ENCODE assay signal across 19 cellular contexts in the genomic region with DNA sequence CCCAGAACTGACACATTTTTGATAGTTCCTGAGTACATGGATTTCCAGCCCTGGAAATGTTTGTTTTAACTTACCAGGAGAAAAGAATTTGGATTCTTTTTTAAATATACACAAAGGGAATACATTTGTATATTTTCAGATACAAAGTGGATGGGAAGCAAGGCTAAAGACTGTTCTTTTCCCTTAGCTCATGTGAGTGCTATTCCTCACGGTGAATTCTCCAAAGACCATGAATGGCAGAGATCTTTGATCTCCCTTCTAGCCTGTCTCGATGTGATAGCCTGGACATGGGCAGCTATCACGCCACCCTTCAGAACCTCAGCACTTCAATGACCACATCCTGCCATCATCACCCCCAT.
"Had no signal": no experiment of that assay in that cellular context is flagged by ENCODE, and none has a peak within 500 bp of the region (broad histone marks: within the 10 kb centered on the region; RNA-seq: fewer than 3 reads in every experiment).

No MANE protein-coding gene starts in this region.

- ATAC-seq: activated CD8-positive, alpha-beta T cell treated with anti-CD3 and anti-CD28 coated beads, Interleukin-2, amount 10 ng/mL, durations not matched to agents 7 days and 5 days; activated T-cell treated with anti-CD3 and anti-CD28 coated beads, Interleukin-2, amount 50 U/mL, for 72 hours; lower lobe of right lung had no signal

- H3K4me3 ChIP-seq: colonic mucosa, esophagus squamous epithelium, lower lobe of right lung, tibial artery, vagina had no signal

- H3K27ac ChIP-seq: colonic mucosa, esophagus squamous epithelium, lower lobe of right lung, tibial artery, vagina had no signal

- H3K36me3 ChIP-seq: colonic mucosa, esophagus squamous epithelium, lower lobe of right lung, tibial artery, vagina had no signal

- H3K27ac Mint-ChIP-seq: activated B cell treated with CpG ODN at 0.5 μM for 24 hours; activated CD8-positive, alpha-beta T cell treated with anti-CD3 and anti-CD28 coated beads, Interleukin-2, amount 10 ng/mL, durations not matched to agents 7 days and 5 days; activated T-cell treated with anti-CD3 and anti-CD28 coated beads, Interleukin-2, amount 50 U/mL, for 72 hours had no signal

- H3K9me3 ChIP-seq: colonic mucosa, esophagus squamous epithelium, lower lobe of right lung, tibial artery, vagina had no signal

- H3K4me3 Mint-ChIP-seq: activated B cell treated with CpG ODN at 0.5 μM for 24 hours; activated CD8-positive, alpha-beta T cell treated with anti-CD3 and anti-CD28 coated beads, Interleukin-2, amount 10 ng/mL, durations not matched to agents 7 days and 5 days; activated T-cell treated with anti-CD3 and anti-CD28 coated beads, Interleukin-2, amount 50 U/mL, for 72 hours; neural crest cell had no signal

- H3K9me3 Mint-ChIP-seq: activated B cell treated with CpG ODN at 0.5 μM for 24 hours had no signal

- H3K27me3 Mint-ChIP-seq: activated B cell treated with CpG ODN at 0.5 μM for 24 hours had no signal

- DNase-seq: activated B cell treated with CpG ODN at 0.5 μM for 24 hours; activated CD4-positive, alpha-beta T cell treated with anti-CD3 and anti-CD28 coated beads for 48 hours; activated CD8-positive, alpha-beta memory T cell treated with anti-CD3 and anti-CD28 coated beads, Interleukin-2, amount 50 U/mL, for 4 hours; activated CD8-positive, alpha-beta T cell treated with anti-CD3 and anti-CD28 coated beads, Interleukin-2, amount 10 ng/mL, durations not matched to agents 7 days and 5 days; activated naive CD4-positive, alpha-beta T cell; activated T-cell treated with anti-CD3 and anti-CD28 coated beads, Interleukin-2, amount 50 U/mL, for 72 hours; aorta; colonic mucosa; effector CD4-positive, alpha-beta T cell; esophagus squamous epithelium; glutamatergic neuron; lower lobe of right lung; midbrain; stimulated activated CD4-positive, alpha-beta T cell treated with anti-CD3 and anti-CD28 coated beads, Interleukin-12 subunit alpha, Interleukin-12 subunit beta, amount 100 ng/mL, for 4 hours; stimulated activated CD4-positive, alpha-beta T cell treated with anti-CD3 and anti-CD28 coated beads, Interleukin-2, amount 100 ng/mL, for 24 hours; T-helper 2 cell; tibial artery had no signal

- H3K27me3 ChIP-seq: colonic mucosa, esophagus squamous epithelium, tibial artery, vagina had no signal

- H3K4me1 ChIP-seq: colonic mucosa, esophagus squamous epithelium, lower lobe of right lung, tibial artery, vagina had no signal
